ENCODE assay signal across 28 cellular contexts in genomic region chr2:127877626-127878025, GRCh38. TPM values are rescaled to one million over a fixed set of nuclear protein-coding genes. Genes with fewer than 3 reads are reported as not detected.
DNase-seq lines count a peak whose midpoint lies in the region; ATAC-seq, FAIRE-seq and TF ChIP-seq lines count a peak whose summit lies in the region.
"Had no signal": no experiment of that assay in that cellular context is flagged by ENCODE, and none has a peak within 500 bp of the region (broad histone marks: within the 10 kb centered on the region; RNA-seq: fewer than 3 reads in every experiment).

No MANE protein-coding gene starts in this region.

- no peak overlapping the region for H3K27ac Mint-ChIP-seq in stimulated activated memory B cell treated with anti-CD40 and anti-IgM and Interleukin-4, amounts not matched to agents 10 μg/mL and 1 μg/mL and 100 μg/mL, for 72 hours
- H3K27ac Mint-ChIP-seq in endodermal cell = no peak overlapping the region
- H3K27ac Mint-ChIP-seq: B cell, IgD-negative memory B cell had no signal

- FAIRE-seq in bronchial epithelial cell (lab: Jason Lieb, UNC) = no peak
- FAIRE-seq in HTR-8/SVneo (lab: Jason Lieb, UNC) = no peak
- FAIRE-seq: GM18507 had no signal

- POLR2A ChIA-PET in HEK293 (lab: Yijun Ruan, JAX) = no interaction called here

- no peak for ATAC-seq in stimulated activated memory B cell treated with anti-CD40 and anti-IgM and Interleukin-4, amounts not matched to agents 10 μg/mL and 1 μg/mL and 100 μg/mL, for 72 hours

- H3K4me3 ChIP-seq in HEK293 (ENCODE audit: low read depth, low read length) (no peak overlapping the region), bronchial epithelial cell (ENCODE audit: low read depth, low read length) (no peak overlapping the region), endodermal cell (ENCODE audit: low read length) (no peak overlapping the region)
- H3K4me3 ChIP-seq: Peyer's patch had no signal

- peaks cover 30% of the 10 kb centered on the region for H3K36me3 Mint-ChIP-seq in stimulated activated memory B cell treated with anti-CD40 and anti-IgM and Interleukin-4, amounts not matched to agents 10 μg/mL and 1 μg/mL and 100 μg/mL, for 72 hours
- H3K36me3 Mint-ChIP-seq in endodermal cell (ENCODE audit: low read depth) = peaks cover 52% of the 10 kb centered on the region
- H3K36me3 Mint-ChIP-seq: IgD-negative memory B cell had no signal

- CTCF ChIA-PET in HEK293 (lab: Yijun Ruan, JAX) = interaction anchor here (1.2 to 1.4 kb wide), 2 partner anchors 17 to 20 kb away, joined by 3 to 5 read pairs; no protein-coding TSS in a partner anchor

- no peak overlapping the region for H3K9ac ChIP-seq in endodermal cell (ENCODE audit: extremely low read depth, low read length, poor library complexity, severe bottlenecking)
- H3K9ac ChIP-seq: KMS-11, SK-N-SH had no signal

- no peaks in the 10 kb centered on the region for H3K27me3 ChIP-seq in bronchial epithelial cell (ENCODE audit: control insufficient read depth, insufficient read depth, low read length)
- H3K27me3 ChIP-seq in endodermal cell (ENCODE audit: control insufficient read depth, insufficient read depth, low read length, poor library complexity, severe bottlenecking) = no peaks in the 10 kb centered on the region
- H3K27me3 ChIP-seq: Peyer's patch had no signal

- H3K36me3 ChIP-seq in HEK293 (ENCODE audit: control insufficient read depth in 2 of 2, insufficient read depth in 1 of 2, low read length in 2 of 2) = peaks cover 17 to 58% of the 10 kb centered on the region in 2 experiments
- peaks cover 14% of the 10 kb centered on the region for H3K36me3 ChIP-seq in bronchial epithelial cell (ENCODE audit: control insufficient read depth, insufficient read depth, low read length)
- H3K36me3 ChIP-seq in endodermal cell (ENCODE audit: control insufficient read depth, insufficient read depth, low read length) = peaks cover 53% of the 10 kb centered on the region

- TF ChIP-seq CTCF in HEK293 (tag by site-specific recombination; IDR thresholded peaks at IDR 0.05) = no peak
- no peak for TF ChIP-seq CTCF in bronchial epithelial cell (IDR thresholded peaks at IDR 0.05; ENCODE audit: insufficient read depth, low read length, severe bottlenecking)
- no peak for TF ChIP-seq CTCF in endodermal cell (conservative IDR thresholded peaks at IDR 0.05)

- no peak overlapping the region for H3K27ac ChIP-seq in HEK293 (ENCODE audit: extremely low read depth, low read depth, low read length)
- H3K27ac ChIP-seq in endodermal cell (ENCODE audit: low read depth, low read length) = no peak overlapping the region
- H3K27ac ChIP-seq: C4-2B, KMS-11, Peyer's patch had no signal

- no peaks in the 10 kb centered on the region for H3K9me3 Mint-ChIP-seq in stimulated activated memory B cell treated with anti-CD40 and anti-IgM and Interleukin-4, amounts not matched to agents 10 μg/mL and 1 μg/mL and 100 μg/mL, for 72 hours
- no peaks in the 10 kb centered on the region for H3K9me3 Mint-ChIP-seq in endodermal cell
- H3K9me3 Mint-ChIP-seq: CD8-positive, alpha-beta memory T cell; IgD-negative memory B cell had no signal

- H3K27me3 Mint-ChIP-seq in stimulated activated memory B cell treated with anti-CD40 and anti-IgM and Interleukin-4, amounts not matched to agents 10 μg/mL and 1 μg/mL and 100 μg/mL, for 72 hours = no peaks in the 10 kb centered on the region
- H3K27me3 Mint-ChIP-seq in endodermal cell (ENCODE audit: insufficient read depth) = no peaks in the 10 kb centered on the region
- H3K27me3 Mint-ChIP-seq: B cell; CD8-positive, alpha-beta memory T cell; IgD-negative memory B cell had no signal

- no peak overlapping the region for H3K4me3 Mint-ChIP-seq in stimulated activated memory B cell treated with anti-CD40 and anti-IgM and Interleukin-4, amounts not matched to agents 10 μg/mL and 1 μg/mL and 100 μg/mL, for 72 hours
- no peak overlapping the region for H3K4me3 Mint-ChIP-seq in endodermal cell
- H3K4me3 Mint-ChIP-seq: B cell; CD8-positive, alpha-beta memory T cell; IgD-negative memory B cell had no signal

- DNase-seq in EH (ENCODE audit: low read depth) (peak; percentile 25), RPMI7951 (ENCODE audit: low read depth) (peak; percentile 21), bronchial epithelial cell (ENCODE audit: low read depth) (peak; percentile 12), endodermal cell (no peak), HTR-8/SVneo (ENCODE audit: insufficient read length, low spot score) (no peak), NCI-H1694 treated with DMSO at 0.1 percent for 48 hours (lab: John Stamatoyannopoulos, UW) (no peak)
- DNase-seq: CD8-positive, alpha-beta memory T cell; DMS 273 treated with DMSO at 0.1 percent for 48 hours; DMS79; H7; MV-4-11; NCI-H1105; NCI-H146; NCI-H2029; NCI-H446 treated with DMSO at 0.1 percent for 48 hours; NCI-H526; OCI-M1; Peyer's patch; SIG-M5; SK-N-SH; SW 1271 had no signal

- H3K4me1 Mint-ChIP-seq in stimulated activated memory B cell treated with anti-CD40 and anti-IgM and Interleukin-4, amounts not matched to agents 10 μg/mL and 1 μg/mL and 100 μg/mL, for 72 hours = peaks cover 59% of the 10 kb centered on the region
- peaks cover 2% of the 10 kb centered on the region for H3K4me1 Mint-ChIP-seq in endodermal cell

- WGBS in endodermal cell (ENCODE audit: insufficient coverage in 1 of 2, insufficient read length in 1 of 2), 2 experiments = 97 to 100% methylated on average over 3 of the region's 3 CpGs

- H3K4me1 ChIP-seq in HEK293 (ENCODE audit: control insufficient read depth, insufficient read depth, low read length) (0 out of 2 replicates have a peak, but pooled peaks cover 2% of the 10 kb centered on the region), endodermal cell (ENCODE audit: control insufficient read depth, insufficient read depth, low read length) (no peaks in the 10 kb centered on the region)

- H3K9me3 ChIP-seq in HEK293 (ENCODE audit: control insufficient read depth, insufficient read depth, low read depth, low read length) (no peaks in the 10 kb centered on the region), endodermal cell (ENCODE audit: control insufficient read depth, low read length) (no peaks in the 10 kb centered on the region)
- H3K9me3 ChIP-seq: Peyer's patch, SK-N-SH had no signal

TF ChIP-seq in HEK293, 187 proteins besides CTCF, POLR2A, EP300 and RAD21:
- TF ChIP-seq ZNF423 (tag by site-specific recombination; IDR thresholded peaks at IDR 0.05) (no peak), ZNF473 (tag by site-specific recombination; IDR thresholded peaks at IDR 0.05) (no peak), GLIS1 (tag by site-specific recombination; IDR thresholded peaks at IDR 0.05) (peak; percentile 58), BCL11A (tag by site-specific recombination; IDR thresholded peaks at IDR 0.05; ENCODE audit: low read depth) (no peak), ZNF624 (tag by site-specific recombination; IDR thresholded peaks at IDR 0.05) (no peak)
- TF ChIP-seq, protein P1, sequence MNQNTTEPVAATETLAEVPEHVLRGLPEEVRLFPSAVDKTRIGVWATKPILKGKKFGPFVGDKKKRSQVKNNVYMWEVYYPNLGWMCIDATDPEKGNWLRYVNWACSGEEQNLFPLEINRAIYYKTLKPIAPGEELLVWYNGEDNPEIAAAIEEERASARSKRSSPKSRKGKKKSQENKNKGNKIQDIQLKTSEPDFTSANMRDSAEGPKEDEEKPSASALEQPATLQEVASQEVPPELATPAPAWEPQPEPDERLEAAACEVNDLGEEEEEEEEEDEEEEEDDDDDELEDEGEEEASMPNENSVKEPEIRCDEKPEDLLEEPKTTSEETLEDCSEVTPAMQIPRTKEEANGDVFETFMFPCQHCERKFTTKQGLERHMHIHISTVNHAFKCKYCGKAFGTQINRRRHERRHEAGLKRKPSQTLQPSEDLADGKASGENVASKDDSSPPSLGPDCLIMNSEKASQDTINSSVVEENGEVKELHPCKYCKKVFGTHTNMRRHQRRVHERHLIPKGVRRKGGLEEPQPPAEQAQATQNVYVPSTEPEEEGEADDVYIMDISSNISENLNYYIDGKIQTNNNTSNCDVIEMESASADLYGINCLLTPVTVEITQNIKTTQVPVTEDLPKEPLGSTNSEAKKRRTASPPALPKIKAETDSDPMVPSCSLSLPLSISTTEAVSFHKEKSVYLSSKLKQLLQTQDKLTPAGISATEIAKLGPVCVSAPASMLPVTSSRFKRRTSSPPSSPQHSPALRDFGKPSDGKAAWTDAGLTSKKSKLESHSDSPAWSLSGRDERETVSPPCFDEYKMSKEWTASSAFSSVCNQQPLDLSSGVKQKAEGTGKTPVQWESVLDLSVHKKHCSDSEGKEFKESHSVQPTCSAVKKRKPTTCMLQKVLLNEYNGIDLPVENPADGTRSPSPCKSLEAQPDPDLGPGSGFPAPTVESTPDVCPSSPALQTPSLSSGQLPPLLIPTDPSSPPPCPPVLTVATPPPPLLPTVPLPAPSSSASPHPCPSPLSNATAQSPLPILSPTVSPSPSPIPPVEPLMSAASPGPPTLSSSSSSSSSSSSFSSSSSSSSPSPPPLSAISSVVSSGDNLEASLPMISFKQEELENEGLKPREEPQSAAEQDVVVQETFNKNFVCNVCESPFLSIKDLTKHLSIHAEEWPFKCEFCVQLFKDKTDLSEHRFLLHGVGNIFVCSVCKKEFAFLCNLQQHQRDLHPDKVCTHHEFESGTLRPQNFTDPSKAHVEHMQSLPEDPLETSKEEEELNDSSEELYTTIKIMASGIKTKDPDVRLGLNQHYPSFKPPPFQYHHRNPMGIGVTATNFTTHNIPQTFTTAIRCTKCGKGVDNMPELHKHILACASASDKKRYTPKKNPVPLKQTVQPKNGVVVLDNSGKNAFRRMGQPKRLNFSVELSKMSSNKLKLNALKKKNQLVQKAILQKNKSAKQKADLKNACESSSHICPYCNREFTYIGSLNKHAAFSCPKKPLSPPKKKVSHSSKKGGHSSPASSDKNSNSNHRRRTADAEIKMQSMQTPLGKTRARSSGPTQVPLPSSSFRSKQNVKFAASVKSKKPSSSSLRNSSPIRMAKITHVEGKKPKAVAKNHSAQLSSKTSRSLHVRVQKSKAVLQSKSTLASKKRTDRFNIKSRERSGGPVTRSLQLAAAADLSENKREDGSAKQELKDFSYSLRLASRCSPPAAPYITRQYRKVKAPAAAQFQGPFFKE (tag by site-specific recombination; IDR thresholded peaks at IDR 0.05; ENCODE audit: borderline replicate concordance) = no peak

RNA-seq across cellular contexts. Expression of gene AMMECR1L, which starts 8.1 kb away (rescaled TPM):
- total RNA-seq in RPMI7951 (2014; rRNA removed; shearing (Covaris generic)) = 12.5 and 12.7 TPM in 2 replicates
- total RNA-seq in bronchial epithelial cell (31.6 and 32.5 TPM in 2 replicates), endodermal cell (10 to 100 TPM; 21.7 to 22.0 TPM)
- 18.1 TPM for polyA plus RNA-seq in endodermal cell (2013, experiment 1 of 2)
- 18.5 TPM for polyA plus RNA-seq in endodermal cell (2013, experiment 2 of 2)

RNA-seq across cellular contexts. Expression of gene POLR2D, which starts 19.7 kb away (rescaled TPM):
- 23.4 and 23.7 TPM in 2 replicates for total RNA-seq in RPMI7951 (2014; rRNA removed; shearing (Covaris generic))
- total RNA-seq in bronchial epithelial cell (22.5 and 24.2 TPM in 2 replicates), endodermal cell (10 to 100 TPM; 56.1 to 70.4 TPM)
- 53.0 TPM for polyA plus RNA-seq in endodermal cell (2013, experiment 1 of 2)
- polyA plus RNA-seq in endodermal cell (2013, experiment 2 of 2) = 55.3 TPM

Comparison
In these comparisons a context has a peak if more than half of its experiments do, and no peak if none do; other contexts are left out.
1. DNase-seq: peak in EH (single experiment), RPMI7951 (single experiment) and bronchial epithelial cell (single experiment); none in endodermal cell (single experiment), HTR-8/SVneo (single experiment) and NCI-H1694 treated with DMSO at 0.1 percent for 48 hours (single experiment).